8 cellular contexts compared by ENCODE assay signal in genomic region chr16:48622456-48623303, GRCh38. TPM values are rescaled to one million over a fixed set of nuclear protein-coding genes. Genes with fewer than 3 reads are reported as not detected.
DNase-seq lines count a peak whose midpoint lies in the region; ATAC-seq and TF ChIP-seq lines count a peak whose summit lies in the region.

No MANE protein-coding gene starts in this region.

- H3K4me1 Mint-ChIP-seq in activated naive CD4-positive, alpha-beta T cell treated with anti-CD3 and anti-CD28 coated beads, Interleukin-2, amount 50 U/mL, for 24 hours: peaks cover 31% of the 10 kb centered on the region
- H3K4me1 Mint-ChIP-seq in activated T-helper 17 cell treated with anti-CD3 and anti-CD28 coated beads, Interleukin-2, amount 50 U/mL, for 72 hours: peaks cover 4% of the 10 kb centered on the region
- peaks cover 5% of the 10 kb centered on the region for H3K4me1 Mint-ChIP-seq in type B pancreatic cell (ENCODE audit: unreplicated experiment)

- H3K9me3 Mint-ChIP-seq in activated naive CD4-positive, alpha-beta T cell treated with anti-CD3 and anti-CD28 coated beads, Interleukin-2, amount 50 U/mL, for 24 hours: no peaks in the 10 kb centered on the region
- H3K9me3 Mint-ChIP-seq in activated T-helper 17 cell treated with anti-CD3 and anti-CD28 coated beads, Interleukin-2, amount 50 U/mL, for 72 hours: no peaks in the 10 kb centered on the region
- H3K9me3 Mint-ChIP-seq in type B pancreatic cell: no peaks in the 10 kb centered on the region

- no peaks in the 10 kb centered on the region for H3K27me3 Mint-ChIP-seq in activated naive CD4-positive, alpha-beta T cell treated with anti-CD3 and anti-CD28 coated beads, Interleukin-2, amount 50 U/mL, for 24 hours
- H3K27me3 Mint-ChIP-seq in activated T-helper 17 cell treated with anti-CD3 and anti-CD28 coated beads, Interleukin-2, amount 50 U/mL, for 72 hours: no peaks in the 10 kb centered on the region
- peaks cover 22% of the 10 kb centered on the region for H3K27me3 Mint-ChIP-seq in type B pancreatic cell

- no peak for ATAC-seq in activated T-helper 17 cell treated with anti-CD3 and anti-CD28 coated beads, Interleukin-2, amount 50 U/mL, for 72 hours (replicated peaks)
- ATAC-seq in left lobe of liver (no peak), GM21717 (IDR thresholded peaks at IDR 0.05; ENCODE audit: unreplicated experiment) (no peak), GM21423 (IDR thresholded peaks at IDR 0.05; ENCODE audit: unreplicated experiment) (no peak), HG03439 (IDR thresholded peaks at IDR 0.05; ENCODE audit: unreplicated experiment) (no peak)

- peak overlapping the region; percentile 83 for H3K4me3 Mint-ChIP-seq in activated naive CD4-positive, alpha-beta T cell treated with anti-CD3 and anti-CD28 coated beads, Interleukin-2, amount 50 U/mL, for 24 hours
- peak overlapping the region; percentile 79 for H3K4me3 Mint-ChIP-seq in activated T-helper 17 cell treated with anti-CD3 and anti-CD28 coated beads, Interleukin-2, amount 50 U/mL, for 72 hours
- H3K4me3 Mint-ChIP-seq in type B pancreatic cell: peak overlapping the region; percentile 84

- no peak for DNase-seq in activated naive CD4-positive, alpha-beta T cell treated with Interleukin-2 at 50 U/mL for 16 hours
- DNase-seq in left lobe of liver (ENCODE audit: low spot score): peak; percentile 45
- DNase-seq in type B pancreatic cell (ENCODE audit: extremely low spot score, unreplicated experiment): peak; percentile 58

- H3K36me3 Mint-ChIP-seq in activated naive CD4-positive, alpha-beta T cell treated with anti-CD3 and anti-CD28 coated beads, Interleukin-2, amount 50 U/mL, for 24 hours: no peaks in the 10 kb centered on the region
- H3K36me3 Mint-ChIP-seq in activated T-helper 17 cell treated with anti-CD3 and anti-CD28 coated beads, Interleukin-2, amount 50 U/mL, for 72 hours (ENCODE audit: low read depth): no peaks in the 10 kb centered on the region
- no peaks in the 10 kb centered on the region for H3K36me3 Mint-ChIP-seq in type B pancreatic cell

- no peak for TF ChIP-seq CTCF in type B pancreatic cell (conservative IDR thresholded peaks at IDR 0.05)

- peak overlapping the region; percentile 91 for H3K27ac Mint-ChIP-seq in activated naive CD4-positive, alpha-beta T cell treated with anti-CD3 and anti-CD28 coated beads, Interleukin-2, amount 50 U/mL, for 24 hours
- peak overlapping the region; percentile 46 for H3K27ac Mint-ChIP-seq in activated T-helper 17 cell treated with anti-CD3 and anti-CD28 coated beads, Interleukin-2, amount 50 U/mL, for 72 hours
- H3K27ac Mint-ChIP-seq in type B pancreatic cell: peak overlapping the region; percentile 77

RNA-seq across cellular contexts. Expression of gene N4BP1, which starts 12.7 kb away (rescaled TPM):
- total RNA-seq in activated T-helper 17 cell treated with anti-CD3 and anti-CD28 coated beads, Interleukin-2, amount 50 U/mL, for 72 hours: 10 to 100 TPM; 48.1 to 56.8 TPM
- total RNA-seq in left lobe of liver: 11.6 TPM
- total RNA-seq in type B pancreatic cell (ENCODE audit: low replicate concordance): 39.4 and 47.2 TPM in 2 replicates
